Comparison of ENCODE assay signal across 19 cellular contexts in the genomic region with DNA sequence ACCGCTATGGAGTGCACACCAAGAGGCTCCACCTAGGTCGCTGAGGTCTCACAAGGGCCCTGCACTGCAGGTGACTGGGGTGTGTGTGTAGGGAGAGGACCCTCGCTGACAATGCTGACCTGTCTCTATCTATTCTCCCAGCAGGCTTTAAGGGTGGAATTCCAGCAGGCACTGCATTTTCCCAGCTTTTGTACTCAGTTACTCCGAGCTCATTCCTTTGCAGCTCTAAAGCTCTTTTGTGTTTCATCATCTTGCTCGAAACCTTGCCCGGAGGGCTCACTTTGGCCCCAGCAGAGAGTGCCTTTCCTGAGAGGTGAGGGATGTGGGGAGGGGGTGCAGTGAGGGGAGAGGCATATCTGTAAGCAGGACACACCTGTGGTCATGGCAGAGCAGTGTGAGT. TPM values are rescaled to one million over a fixed set of nuclear protein-coding genes. Genes with fewer than 3 reads are reported as not detected.
A peak's percentile ranks its signal among the peaks of the same experiment; 100 is the strongest.
DNase-seq lines count a peak whose midpoint lies in the region; ATAC-seq and TF ChIP-seq lines count a peak whose summit lies in the region.
"Had no signal": no experiment of that assay in that cellular context is flagged by ENCODE, and none has a peak within 500 bp of the region (broad histone marks: within the 10 kb centered on the region; RNA-seq: fewer than 3 reads in every experiment).

No MANE protein-coding gene starts in this region.

- no peak overlapping the region for H2BK120ac ChIP-seq in mesendoderm (ENCODE audit: low read depth, low read length)

- no peak overlapping the region for H4K8ac ChIP-seq in mesendoderm (ENCODE audit: low read depth, low read length)

- no peak overlapping the region for H3K56ac ChIP-seq in mesendoderm (ENCODE audit: low read length)

- H3K79me2 ChIP-seq in DND-41 (ENCODE audit: insufficient read depth, low read length) (no peaks in the 10 kb centered on the region), mesendoderm (ENCODE audit: control insufficient read depth, insufficient read depth, low read length) (no peaks in the 10 kb centered on the region)

- no peaks in the 10 kb centered on the region for H3K36me3 Mint-ChIP-seq in chondrocyte (ENCODE audit: low read depth)
- H3K36me3 Mint-ChIP-seq: CD8-positive, alpha-beta T cell had no signal

- no peaks in the 10 kb centered on the region for H3K27me3 Mint-ChIP-seq in chondrocyte (ENCODE audit: low read depth)

- peaks cover 34% of the 10 kb centered on the region for H3K4me1 ChIP-seq in DND-41 (ENCODE audit: insufficient read depth, low read length)
- H3K4me1 ChIP-seq in HUES48 (ENCODE audit: control insufficient read depth, insufficient read depth, low read length): peaks cover 16% of the 10 kb centered on the region
- no peaks in the 10 kb centered on the region for H3K4me1 ChIP-seq in mesendoderm (ENCODE audit: control insufficient read depth, low read depth, low read length)

- DNase-seq in DND-41 (no peak), chondrocyte (ENCODE audit: low spot score) (peak; percentile 41), mesendoderm (peak; percentile 71), NCI-H187 (lab: John Stamatoyannopoulos, UW) (no peak), T1000 (lab: John Stamatoyannopoulos, UW) (no peak)
- DNase-seq in stimulated activated CD8-positive, alpha-beta memory T cell treated with anti-CD3 and anti-CD28 coated beads, Interleukin-4, amount 100 ng/mL, for 48 hours: no peak
- DNase-seq: Calu3; CD8-positive, alpha-beta T cell; EL; HCEC 1CT; NCI-H1417 treated with DMSO at 0.1 percent for 48 hours; NCI-H2029; NCI-H2171 treated with DMSO at 0.1 percent for 48 hours; NCI-H446; NCI-H69; Right ventricle myocardium superior had no signal

- H2AFZ ChIP-seq in DND-41 (ENCODE audit: low read depth, low read length): no peak overlapping the region

- no peak overlapping the region for H2AK5ac ChIP-seq in mesendoderm (ENCODE audit: low read length)

- no CpG with 5 or more reads among the region's 6 CpGs for WGBS in mesendoderm (ENCODE audit: extremely low coverage, insufficient coverage, low lambda C conversion rate)

- H3K4me1 Mint-ChIP-seq in chondrocyte (ENCODE audit: low read depth): peaks cover 16% of the 10 kb centered on the region

- no peak overlapping the region for H3K4ac ChIP-seq in mesendoderm (ENCODE audit: low read depth, low read length)

- H3K4me3 ChIP-seq in DND-41 (ENCODE audit: low read depth in 1 of 2, low read length in 2 of 2) (no peak overlapping the region), HUES48 (ENCODE audit: low read depth, low read length) (no peak overlapping the region), mesendoderm (ENCODE audit: low read length) (no peak overlapping the region)
- H3K4me3 ChIP-seq: A549 had no signal

- TF ChIP-seq CTCF in DND-41 (IDR thresholded peaks at IDR 0.05; ENCODE audit: borderline replicate concordance, extremely low read depth, low read length, poor library complexity, severe bottlenecking): no peak
- TF ChIP-seq CTCF in chondrocyte (IDR thresholded peaks at IDR 0.05): no peak

- H3K9ac ChIP-seq in DND-41 (ENCODE audit: low read depth, low read length) (no peak overlapping the region), HUES48 (ENCODE audit: low read depth, low read length) (no peak overlapping the region), mesendoderm (ENCODE audit: low read length) (no peak overlapping the region)

- H3K4me3 Mint-ChIP-seq in chondrocyte (ENCODE audit: unreplicated experiment): no peak overlapping the region
- H3K4me3 Mint-ChIP-seq: CD8-positive, alpha-beta T cell had no signal

- no peak overlapping the region for H2BK5ac ChIP-seq in mesendoderm (ENCODE audit: low read length)

- H3K27ac ChIP-seq in DND-41 (ENCODE audit: low read length) (peak overlapping the region; percentile 23), HUES48 (ENCODE audit: low read depth, low read length) (peak overlapping the region; percentile 60), mesendoderm (ENCODE audit: low read depth, low read length) (no peak overlapping the region)
- H3K27ac ChIP-seq: A549 had no signal

- ATAC-seq in DND-41 (ENCODE audit: insufficient read depth, low read depth): no peak
- ATAC-seq in GM19328 (IDR thresholded peaks at IDR 0.05; ENCODE audit: unreplicated experiment): no peak
- ATAC-seq: CD8-positive, alpha-beta T cell had no signal

- H3K4me2 ChIP-seq in DND-41 (ENCODE audit: insufficient read depth, low read length) (no peak overlapping the region), mesendoderm (ENCODE audit: low read length) (no peak overlapping the region)
- H3K4me2 ChIP-seq: A549 had no signal

- H3K23ac ChIP-seq in mesendoderm (ENCODE audit: low read length): no peak overlapping the region

- no peak overlapping the region for H3K18ac ChIP-seq in mesendoderm (ENCODE audit: low read length)

- H3K27me3 ChIP-seq in DND-41 (ENCODE audit: insufficient read depth, low read length, poor library complexity) (no peaks in the 10 kb centered on the region), HUES48 (ENCODE audit: control insufficient read depth, insufficient read depth, low read length) (no peaks in the 10 kb centered on the region), mesendoderm (ENCODE audit: insufficient read depth, low read length, poor library complexity) (no peaks in the 10 kb centered on the region)

- no peaks in the 10 kb centered on the region for H4K20me1 ChIP-seq in DND-41 (ENCODE audit: insufficient read depth, low read length)

- no peaks in the 10 kb centered on the region for H3K79me1 ChIP-seq in mesendoderm (ENCODE audit: low read length)

- H2BK15ac ChIP-seq in mesendoderm (replicated peaks; ENCODE audit: low read depth): no peak overlapping the region

- no peak overlapping the region for H4K5ac ChIP-seq in mesendoderm (ENCODE audit: low read length)

- H3K9me3 Mint-ChIP-seq in chondrocyte (ENCODE audit: low read depth): no peaks in the 10 kb centered on the region
- H3K9me3 Mint-ChIP-seq: CD8-positive, alpha-beta T cell had no signal

- H3K9me3 ChIP-seq in DND-41 (ENCODE audit: insufficient read depth, low read length, severe bottlenecking): no peaks in the 10 kb centered on the region
- H3K9me3 ChIP-seq in HUES48 (ENCODE audit: control insufficient read depth, insufficient read depth, low read length): no peaks in the 10 kb centered on the region
- H3K9me3 ChIP-seq: A549 had no signal

- no peaks in the 10 kb centered on the region for H3K36me3 ChIP-seq in DND-41 (ENCODE audit: insufficient read depth, low read length)
- H3K36me3 ChIP-seq in HUES48 (ENCODE audit: control insufficient read depth, insufficient read depth, low read length): no peaks in the 10 kb centered on the region
- H3K36me3 ChIP-seq in mesendoderm (ENCODE audit: control insufficient read depth, insufficient read depth, low read length): no peaks in the 10 kb centered on the region

- no peak overlapping the region for H3K27ac Mint-ChIP-seq in chondrocyte (ENCODE audit: unreplicated experiment)
- H3K27ac Mint-ChIP-seq: CD8-positive, alpha-beta T cell had no signal

RNA-seq across cellular contexts. Expression of gene SMPD3, which starts 39.3 kb away (rescaled TPM):
- total RNA-seq in chondrocyte: 0.07 TPM in 1 of 3 replicates, not detected in the others
- polyA plus RNA-seq in mesendoderm (2013, experiment 1 of 2): 0.66 TPM
- 0.49 TPM for polyA plus RNA-seq in mesendoderm (2013, experiment 2 of 2)

Comparison
In these comparisons a context has a peak if more than half of its experiments do, and no peak if none do; other contexts are left out.
1. DNase-seq: peak in chondrocyte (single experiment) and mesendoderm (single experiment); none in DND-41 (single experiment), stimulated activated CD8-positive, alpha-beta memory T cell treated with anti-CD3 and anti-CD28 coated beads, Interleukin-4, amount 100 ng/mL, for 48 hours (single experiment), NCI-H187 (0 of 2) and T1000 (single experiment).